21 cellular contexts compared by ENCODE assay signal in the genomic region with DNA sequence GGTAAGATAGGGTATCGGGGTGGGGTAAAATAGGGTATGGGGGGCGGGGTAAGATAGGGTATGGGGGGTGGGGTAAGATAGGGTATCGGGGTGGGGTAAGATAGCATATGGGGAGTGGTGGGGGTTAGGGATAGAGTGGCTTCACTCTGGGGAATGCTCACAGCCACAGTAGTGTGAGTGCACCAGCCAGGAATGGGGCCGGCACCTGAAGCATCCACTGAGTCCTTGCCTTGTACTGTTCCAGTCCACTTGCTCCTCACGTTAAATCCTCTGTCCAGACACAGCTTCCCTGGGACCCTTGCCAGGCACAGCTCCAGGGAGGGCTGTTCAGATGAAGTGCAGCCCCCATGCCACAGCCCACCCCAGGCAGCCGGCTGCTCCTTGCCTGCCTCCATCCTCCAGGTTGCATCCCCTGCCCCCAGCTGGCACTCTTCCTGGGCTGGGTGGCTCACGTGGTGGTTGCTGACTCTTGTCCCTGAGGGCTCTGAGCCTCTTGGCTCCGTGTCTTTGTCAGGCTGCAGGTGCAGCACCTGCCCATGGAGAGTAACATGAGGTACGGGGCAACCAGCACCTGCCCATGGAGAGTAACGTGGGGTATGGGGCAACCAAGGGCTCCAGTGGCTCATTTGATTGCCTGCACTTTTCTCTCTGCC.
DNase-seq lines count a peak whose midpoint lies in the region; ATAC-seq, FAIRE-seq and TF ChIP-seq lines count a peak whose summit lies in the region.
"Had no signal": no experiment of that assay in that cellular context is flagged by ENCODE, and none has a peak within 500 bp of the region (broad histone marks: within the 10 kb centered on the region; RNA-seq: fewer than 3 reads in every experiment).

No MANE protein-coding gene starts in this region.

- in situ Hi-C loops in Panc1 (cut with HindIII; ENCODE audit: low pct_unique_long_range_greater_than_20kb, low sequenced_read_pairs): no loop called here

- H3K27me3 ChIP-seq in Panc1 (ENCODE audit: control insufficient read depth, insufficient read depth, low read length) (no peaks in the 10 kb centered on the region; the same call in 1 of the 2 replicates), upper lobe of right lung (peaks cover 5% of the 10 kb centered on the region)
- H3K27me3 ChIP-seq: testis had no signal

- no peaks in the 10 kb centered on the region for H3K36me3 Mint-ChIP-seq in activated naive CD8-positive, alpha-beta T cell treated with anti-CD3 and anti-CD28 coated beads, Interleukin-2, amount 10 ng/mL, durations not matched to agents 7 days and 5 days
- no peaks in the 10 kb centered on the region for H3K36me3 Mint-ChIP-seq in activated naive CD8-positive, alpha-beta T cell treated with anti-CD3 and anti-CD28 coated beads for 36 hours
- H3K36me3 Mint-ChIP-seq: CD4-positive, CD25-positive, alpha-beta regulatory T cell had no signal

- TF ChIP-seq POLR2A in H54 (IDR thresholded peaks at IDR 0.05; ENCODE audit: low read depth, low read length): no peak

- TF ChIP-seq CTCF in Panc1 (IDR thresholded peaks at IDR 0.05) (no peak), upper lobe of right lung (IDR thresholded peaks at IDR 0.05) (no peak)

- no peaks in the 10 kb centered on the region for H3K4me1 Mint-ChIP-seq in activated naive CD8-positive, alpha-beta T cell treated with anti-CD3 and anti-CD28 coated beads, Interleukin-2, amount 10 ng/mL, durations not matched to agents 7 days and 5 days
- no peaks in the 10 kb centered on the region for H3K4me1 Mint-ChIP-seq in activated naive CD8-positive, alpha-beta T cell treated with anti-CD3 and anti-CD28 coated beads for 36 hours
- H3K4me1 Mint-ChIP-seq: activated naive CD8-positive, alpha-beta T cell treated with anti-CD3 and anti-CD28 coated beads, Interleukin-2, amount 50 U/mL, for 24 hours; activated T-helper 17 cell treated with anti-CD3 and anti-CD28 coated beads, Interleukin-2, amount 50 U/mL, for 72 hours; CD4-positive, CD25-positive, alpha-beta regulatory T cell had no signal

- H3K9me3 ChIP-seq in Panc1 (ENCODE audit: control insufficient read depth, insufficient read depth, low read depth, low read length) (peaks cover 8% of the 10 kb centered on the region; the same call in 1 of the 2 replicates), upper lobe of right lung (no peaks in the 10 kb centered on the region)
- H3K9me3 ChIP-seq: breast epithelium, testis had no signal

- H3K36me3 ChIP-seq in Panc1 (ENCODE audit: control insufficient read depth, insufficient read depth, low read length) (no peaks in the 10 kb centered on the region), upper lobe of right lung (no peaks in the 10 kb centered on the region)
- H3K36me3 ChIP-seq: breast epithelium had no signal

- H3K4me3 ChIP-seq in Panc1 (ENCODE audit: low read depth in 2 of 2, low read length in 2 of 2) (no peak overlapping the region), upper lobe of right lung (no peak overlapping the region)
- H3K4me3 ChIP-seq: breast epithelium, GM23338, testis had no signal

- no peak for DNase-seq in activated naive CD8-positive, alpha-beta T cell treated with anti-CD3 and anti-CD28 coated beads, Interleukin-2, amount 10 ng/mL, durations not matched to agents 7 days and 5 days
- DNase-seq in activated naive CD8-positive, alpha-beta T cell treated with anti-CD3 and anti-CD28 coated beads for 36 hours: no peak
- peak; percentile 73 for DNase-seq in NCI-H1436 (lab: John Stamatoyannopoulos, UW)
- no peak for DNase-seq in Panc1 (ENCODE audit: low read depth, low spot score)
- DNase-seq in upper lobe of right lung: no peak
- DNase-seq in amygdala (lab: John Stamatoyannopoulos, UW): no peak
- DNase-seq in H54 (ENCODE audit: insufficient read length, low spot score): no peak
- DNase-seq: activated naive CD8-positive, alpha-beta T cell treated with anti-CD3 and anti-CD28 coated beads, Interleukin-2, amount 50 U/mL, for 24 hours; cortex of kidney; Kasumi-1; NCI-H1694 treated with DMSO at 0.1 percent for 48 hours; stimulated activated CD4-positive, alpha-beta T cell treated with anti-CD3 and anti-CD28 coated beads, Interleukin-12 subunit alpha, Interleukin-12 subunit beta, amount 100 ng/mL, for 4 hours; testis had no signal

- no peaks in the 10 kb centered on the region for H3K9me3 Mint-ChIP-seq in activated naive CD8-positive, alpha-beta T cell treated with anti-CD3 and anti-CD28 coated beads, Interleukin-2, amount 10 ng/mL, durations not matched to agents 7 days and 5 days
- no peaks in the 10 kb centered on the region for H3K9me3 Mint-ChIP-seq in activated naive CD8-positive, alpha-beta T cell treated with anti-CD3 and anti-CD28 coated beads for 36 hours

- BruUV-seq in Panc1 (replicated peaks; lab: Mats Ljungman, UMichigan): no TSS peak

- POLR2A ChIA-PET in activated naive CD8-positive, alpha-beta T cell treated with anti-CD3 and anti-CD28 coated beads, Interleukin-2, amount 10 ng/mL, durations not matched to agents 7 days and 5 days (lab: Charles Lee): no interaction called here
- POLR2A ChIA-PET in Panc1 (lab: Charles Lee): no interaction called here

- intact Hi-C loops in Panc1 (cut with micrococcal nuclease; ENCODE audit: unreplicated experiment): no loop called here
- intact Hi-C loops in upper lobe of right lung (cut with DNase I): no loop called here

- H3K27ac Mint-ChIP-seq in activated naive CD8-positive, alpha-beta T cell treated with anti-CD3 and anti-CD28 coated beads, Interleukin-2, amount 10 ng/mL, durations not matched to agents 7 days and 5 days: no peak overlapping the region
- no peak overlapping the region for H3K27ac Mint-ChIP-seq in activated naive CD8-positive, alpha-beta T cell treated with anti-CD3 and anti-CD28 coated beads for 36 hours
- H3K27ac Mint-ChIP-seq: activated naive CD8-positive, alpha-beta T cell treated with anti-CD3 and anti-CD28 coated beads, Interleukin-2, amount 50 U/mL, for 24 hours; activated T-helper 17 cell treated with anti-CD3 and anti-CD28 coated beads, Interleukin-2, amount 50 U/mL, for 72 hours; CD4-positive, CD25-positive, alpha-beta regulatory T cell; GM23338 had no signal

- peaks cover 1% of the 10 kb centered on the region for H3K27me3 Mint-ChIP-seq in activated naive CD8-positive, alpha-beta T cell treated with anti-CD3 and anti-CD28 coated beads, Interleukin-2, amount 10 ng/mL, durations not matched to agents 7 days and 5 days
- H3K27me3 Mint-ChIP-seq in activated naive CD8-positive, alpha-beta T cell treated with anti-CD3 and anti-CD28 coated beads for 36 hours: no peaks in the 10 kb centered on the region
- H3K27me3 Mint-ChIP-seq: activated naive CD8-positive, alpha-beta T cell treated with anti-CD3 and anti-CD28 coated beads, Interleukin-2, amount 50 U/mL, for 24 hours; activated T-helper 17 cell treated with anti-CD3 and anti-CD28 coated beads, Interleukin-2, amount 50 U/mL, for 72 hours; CD4-positive, CD25-positive, alpha-beta regulatory T cell had no signal

- H3K4me1 ChIP-seq in Panc1 (ENCODE audit: control insufficient read depth, insufficient read depth, low read length) (no peaks in the 10 kb centered on the region), upper lobe of right lung (no peaks in the 10 kb centered on the region)
- H3K4me1 ChIP-seq: breast epithelium had no signal

- CTCF ChIA-PET in Panc1 (lab: Charles Lee): no interaction called here

- H3K27ac ChIP-seq in Panc1 (ENCODE audit: low read length) (no peak overlapping the region), upper lobe of right lung (no peak overlapping the region)
- H3K27ac ChIP-seq: breast epithelium, RWPE1, testis had no signal

- no peak for FAIRE-seq in H54 (lab: Jason Lieb, UNC)
- FAIRE-seq: endometrium had no signal

- no peak overlapping the region for H3K4me3 Mint-ChIP-seq in activated naive CD8-positive, alpha-beta T cell treated with anti-CD3 and anti-CD28 coated beads, Interleukin-2, amount 10 ng/mL, durations not matched to agents 7 days and 5 days
- no peak overlapping the region for H3K4me3 Mint-ChIP-seq in activated naive CD8-positive, alpha-beta T cell treated with anti-CD3 and anti-CD28 coated beads for 36 hours
- H3K4me3 Mint-ChIP-seq: activated naive CD8-positive, alpha-beta T cell treated with anti-CD3 and anti-CD28 coated beads, Interleukin-2, amount 50 U/mL, for 24 hours; activated T-helper 17 cell treated with anti-CD3 and anti-CD28 coated beads, Interleukin-2, amount 50 U/mL, for 72 hours; CD4-positive, CD25-positive, alpha-beta regulatory T cell; GM23338 had no signal

- ATAC-seq in activated naive CD8-positive, alpha-beta T cell treated with anti-CD3 and anti-CD28 coated beads, Interleukin-2, amount 10 ng/mL, durations not matched to agents 7 days and 5 days (ENCODE audit: low read depth): peak; percentile 33
- peak; percentile 87 for ATAC-seq in Panc1
- ATAC-seq in upper lobe of right lung: peak; percentile 28
- ATAC-seq in GM21619 (IDR thresholded peaks at IDR 0.05; ENCODE audit: unreplicated experiment): no peak
- ATAC-seq: activated CD4-positive, CD25-positive, alpha-beta regulatory T cell treated with anti-CD3 and anti-CD28 coated beads, Interleukin-2, amount 50 U/mL, for 24 hours; activated naive CD8-positive, alpha-beta T cell treated with anti-CD3 and anti-CD28 coated beads, Interleukin-2, amount 50 U/mL, for 24 hours; activated T-helper 17 cell treated with anti-CD3 and anti-CD28 coated beads, Interleukin-2, amount 50 U/mL, for 72 hours; GM23338 had no signal
